Comparison of ENCODE assay signal across 8 cellular contexts in the genomic region with DNA sequence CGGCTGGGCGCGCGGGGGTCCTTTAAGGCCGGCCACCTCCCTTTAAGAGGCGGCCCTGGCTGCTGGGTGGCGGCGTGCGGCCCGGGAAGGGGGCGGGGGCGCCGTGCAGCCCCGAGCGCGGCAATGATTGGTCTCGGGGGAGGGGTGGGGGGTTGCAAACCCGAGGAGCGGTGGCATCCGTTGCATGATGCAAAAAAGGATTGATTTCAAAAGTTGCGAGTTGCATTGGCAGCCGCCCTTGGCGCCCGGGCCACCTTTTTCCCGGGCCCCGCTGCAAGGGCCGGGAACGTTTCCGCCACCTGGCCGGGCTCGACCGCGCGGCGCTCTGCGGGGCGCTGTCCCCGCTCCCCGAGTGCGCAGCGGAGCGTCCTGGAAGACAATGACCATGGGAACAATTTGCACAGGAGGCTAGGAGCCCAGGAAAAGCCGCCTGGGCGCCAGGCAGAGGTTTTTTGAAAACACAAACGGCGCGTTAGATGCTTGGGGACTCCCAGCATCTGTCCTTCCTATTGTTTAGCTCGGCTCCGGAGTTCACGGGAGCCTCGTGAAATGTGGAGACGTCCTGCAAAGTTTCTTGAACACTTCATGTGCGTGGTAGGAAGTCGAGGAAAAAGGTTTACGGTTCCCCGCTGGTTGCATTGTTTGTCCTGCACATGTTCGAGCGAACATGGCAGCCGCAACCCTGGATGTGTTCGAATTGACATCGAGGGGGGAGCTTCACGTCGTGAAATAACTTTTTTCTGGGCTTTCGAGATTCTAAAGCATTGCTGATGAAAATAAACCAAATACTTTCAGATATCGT. TPM values are rescaled to one million over a fixed set of nuclear protein-coding genes. Genes with fewer than 3 reads are reported as not detected.
DNase-seq lines count a peak whose midpoint lies in the region; ATAC-seq, FAIRE-seq and TF ChIP-seq lines count a peak whose summit lies in the region.

SEPHS1 (minus strand) TSS at position 78 of the 802 bp plus-strand sequence. CDS start 3,343 bp downstream, outside the sequence.

- H3K36me3 ChIP-seq in kidney (ENCODE audit: control insufficient read depth in 1 of 2, insufficient read depth in 2 of 2, low read length in 2 of 2): no peaks in the 10 kb centered on the region

- TF ChIP-seq CTCF in kidney (IDR thresholded peaks at IDR 0.05; ENCODE audit: borderline replicate concordance, extremely low read depth, insufficient read depth): no peak

- peaks cover 0 to 11% of the 10 kb centered on the region in 2 donors for H3K4me1 ChIP-seq in kidney (ENCODE audit: control insufficient read depth in 1 of 2, insufficient read depth in 1 of 2, low read depth in 1 of 2, low read length in 2 of 2)

- peak; percentile 76 for DNase-seq in NK-92 treated with Interleukin-12 subunit alpha and Interleukin-12 subunit beta, amount 100 ng/mL, for 24 hours (lab: John Stamatoyannopoulos, UW)
- DNase-seq in NK-92 (lab: John Stamatoyannopoulos, UW; ENCODE audit: unreplicated experiment) (no peak), NCI-H2171 (lab: John Stamatoyannopoulos, UW) (peak; percentile 73), cerebellar cortex (ENCODE audit: low spot score) (peak; percentile 74), kidney (peak; percentile 90)
- DNase-seq in stimulated activated CD4-positive, alpha-beta T cell treated with anti-CD3 and anti-CD28 coated beads, Interleukin-15, amount 100 ng/mL, for 24 hours: peak; percentile 92

- H3K4me3 ChIP-seq in kidney (ENCODE audit: low read length in 2 of 2): peak within 1 kb of the TSS; percentile 67 to 90

- peak within 1 kb of the TSS; percentile 54 to 91 for H3K9ac ChIP-seq in kidney (ENCODE audit: low read length in 2 of 2)

- intact Hi-C loops in kidney (cut with DNase I): no loop called here

- H3K27ac ChIP-seq in kidney (ENCODE audit: low read depth in 2 of 2, low read length in 2 of 2): peak within 1 kb of the TSS; percentile 86 to 88

- ATAC-seq in HG02884 (IDR thresholded peaks at IDR 0.05; ENCODE audit: unreplicated experiment): peak; percentile 57
- peak; percentile 80 to 84 for ATAC-seq in activated CD4-positive, CD25-positive, alpha-beta regulatory T cell treated with anti-CD3 and anti-CD28 coated beads, Interleukin-2, amount 50 U/mL, for 24 hours

- no peaks in the 10 kb centered on the region for H3K9me3 ChIP-seq in kidney (ENCODE audit: control insufficient read depth in 1 of 2, low read length in 2 of 2)

- FAIRE-seq in kidney (lab: Jason Lieb, UNC): no peak

RNA-seq across cellular contexts. Expression of gene SEPHS1, which starts in this region (rescaled TPM):
- total RNA-seq in kidney: 53.5 TPM
- polyA plus RNA-seq in kidney (ENCODE audit: insufficient read depth, low read depth, low replicate concordance): 48.8 TPM
